ENCODE assay signal across 9 cellular contexts in genomic region chr7:92904292-92905131, GRCh38.
DNase-seq lines count a peak whose midpoint lies in the region; ATAC-seq and TF ChIP-seq lines count a peak whose summit lies in the region.
"Had no signal": no experiment of that assay in that cellular context is flagged by ENCODE, and none has a peak within 500 bp of the region (broad histone marks: within the 10 kb centered on the region; RNA-seq: fewer than 3 reads in every experiment).

No MANE protein-coding gene starts in this region.

- H3K9me3 Mint-ChIP-seq in WTC11 = no peaks in the 10 kb centered on the region
- H3K9me3 Mint-ChIP-seq in central memory CD8-positive, alpha-beta T cell = no peaks in the 10 kb centered on the region
- peaks cover 3% of the 10 kb centered on the region for H3K9me3 Mint-ChIP-seq in nephron progenitor cell

- H3K4me1 Mint-ChIP-seq in WTC11 (no peaks in the 10 kb centered on the region), nephron progenitor cell (no peaks in the 10 kb centered on the region)
- peaks cover 20% of the 10 kb centered on the region for H3K4me1 Mint-ChIP-seq in central memory CD8-positive, alpha-beta T cell

- H3K36me3 ChIP-seq in BE2C = no peaks in the 10 kb centered on the region

- H3K27ac Mint-ChIP-seq in WTC11 (no peak overlapping the region), nephron progenitor cell (no peak overlapping the region)
- H3K27ac Mint-ChIP-seq in central memory CD8-positive, alpha-beta T cell (ENCODE audit: low read depth) = no peak overlapping the region

- H3K4me1 ChIP-seq in BE2C = peaks cover 4% of the 10 kb centered on the region; the same call in 1 of the 2 replicates
- H3K4me1 ChIP-seq: psoas muscle had no signal

- H3K27me3 Mint-ChIP-seq in WTC11 (ENCODE audit: low read depth) = no peaks in the 10 kb centered on the region
- no peaks in the 10 kb centered on the region for H3K27me3 Mint-ChIP-seq in central memory CD8-positive, alpha-beta T cell
- no peaks in the 10 kb centered on the region for H3K27me3 Mint-ChIP-seq in nephron progenitor cell (ENCODE audit: low read depth, poor library complexity)

- H3K4me3 ChIP-seq in BE2C (ENCODE audit: low read depth, low read length) = no peak overlapping the region
- H3K4me3 ChIP-seq: psoas muscle had no signal

- POLR2A ChIA-PET in WTC11 (lab: Charles Lee) = no interaction called here

- DNase-seq in BE2C (peak; percentile 40), WTC11 (ENCODE audit: low spot score) (no peak), nephron progenitor cell (no peak), NCI-H526 (lab: John Stamatoyannopoulos, UW) (no peak)
- peak in 1 of 2 donors; percentile 56 for DNase-seq in central memory CD8-positive, alpha-beta T cell (ENCODE audit: low spot score in 2 of 2)
- peak; percentile 81 to 84 for DNase-seq in stimulated activated CD4-positive, alpha-beta T cell treated with anti-CD3 and anti-CD28 coated beads, Interleukin-12 subunit alpha, Interleukin-12 subunit beta, amount 100 ng/mL, for 24 hours (ENCODE audit: low read depth in 2 of 2)

- CTCF ChIA-PET in WTC11 (lab: Charles Lee) = interaction anchor here (1.0 kb wide), 1 partner anchor 24 kb away, joined by 3 read pairs; no protein-coding TSS in a partner anchor

- H3K4me3 Mint-ChIP-seq in WTC11 (no peak overlapping the region), nephron progenitor cell (no peak overlapping the region)
- no peak overlapping the region for H3K4me3 Mint-ChIP-seq in central memory CD8-positive, alpha-beta T cell

- H3K36me3 Mint-ChIP-seq in WTC11 (no peaks in the 10 kb centered on the region), nephron progenitor cell (ENCODE audit: low read depth) (no peaks in the 10 kb centered on the region)
- no peaks in the 10 kb centered on the region for H3K36me3 Mint-ChIP-seq in central memory CD8-positive, alpha-beta T cell (ENCODE audit: insufficient read depth)

- ATAC-seq in GM19468 (IDR thresholded peaks at IDR 0.05; ENCODE audit: extremely low read depth, unreplicated experiment) (peak; percentile 89), HG03558 (IDR thresholded peaks at IDR 0.05; ENCODE audit: extremely low read depth, unreplicated experiment) (peak; percentile 94), WTC11 (peak; percentile 81)
- ATAC-seq in central memory CD8-positive, alpha-beta T cell (replicated peaks; ENCODE audit: extremely low read depth, poor library complexity, severe bottlenecking) = peak; percentile 100
- ATAC-seq: psoas muscle had no signal

- no peaks in the 10 kb centered on the region for H3K9me3 ChIP-seq in BE2C
- H3K9me3 ChIP-seq: psoas muscle had no signal

- peaks cover 5% of the 10 kb centered on the region; the same call in 1 of the 2 replicates for H3K27me3 ChIP-seq in BE2C

- TF ChIP-seq CTCF in BE2C (IDR thresholded peaks at IDR 0.05; ENCODE audit: low read depth, low read length) (no peak), WTC11 (IDR thresholded peaks at IDR 0.05) (no peak), nephron progenitor cell (IDR thresholded peaks at IDR 0.05) (no peak)

TF ChIP-seq in WTC11, 78 proteins besides CTCF, POLR2A, EP300 and RAD21:
- TF ChIP-seq ZNF121 (CRISPR knock-in tag; IDR thresholded peaks at IDR 0.05) (no peak), FOXJ3 (CRISPR knock-in tag; IDR thresholded peaks at IDR 0.05; ENCODE audit: borderline replicate concordance) (no peak), ZNF232 (CRISPR knock-in tag; IDR thresholded peaks at IDR 0.05) (no peak), MYBL2 (CRISPR knock-in tag; IDR thresholded peaks at IDR 0.05) (no peak), IRF2 (CRISPR knock-in tag; IDR thresholded peaks at IDR 0.05; ENCODE audit: borderline replicate concordance, low read depth) (no peak), PRRX2 (CRISPR knock-in tag; IDR thresholded peaks at IDR 0.05) (no peak)
- TF ChIP-seq, protein P1, sequence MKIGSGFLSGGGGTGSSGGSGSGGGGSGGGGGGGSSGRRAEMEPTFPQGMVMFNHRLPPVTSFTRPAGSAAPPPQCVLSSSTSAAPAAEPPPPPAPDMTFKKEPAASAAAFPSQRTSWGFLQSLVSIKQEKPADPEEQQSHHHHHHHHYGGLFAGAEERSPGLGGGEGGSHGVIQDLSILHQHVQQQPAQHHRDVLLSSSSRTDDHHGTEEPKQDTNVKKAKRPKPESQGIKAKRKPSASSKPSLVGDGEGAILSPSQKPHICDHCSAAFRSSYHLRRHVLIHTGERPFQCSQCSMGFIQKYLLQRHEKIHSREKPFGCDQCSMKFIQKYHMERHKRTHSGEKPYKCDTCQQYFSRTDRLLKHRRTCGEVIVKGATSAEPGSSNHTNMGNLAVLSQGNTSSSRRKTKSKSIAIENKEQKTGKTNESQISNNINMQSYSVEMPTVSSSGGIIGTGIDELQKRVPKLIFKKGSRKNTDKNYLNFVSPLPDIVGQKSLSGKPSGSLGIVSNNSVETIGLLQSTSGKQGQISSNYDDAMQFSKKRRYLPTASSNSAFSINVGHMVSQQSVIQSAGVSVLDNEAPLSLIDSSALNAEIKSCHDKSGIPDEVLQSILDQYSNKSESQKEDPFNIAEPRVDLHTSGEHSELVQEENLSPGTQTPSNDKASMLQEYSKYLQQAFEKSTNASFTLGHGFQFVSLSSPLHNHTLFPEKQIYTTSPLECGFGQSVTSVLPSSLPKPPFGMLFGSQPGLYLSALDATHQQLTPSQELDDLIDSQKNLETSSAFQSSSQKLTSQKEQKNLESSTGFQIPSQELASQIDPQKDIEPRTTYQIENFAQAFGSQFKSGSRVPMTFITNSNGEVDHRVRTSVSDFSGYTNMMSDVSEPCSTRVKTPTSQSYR (CRISPR knock-in tag; IDR thresholded peaks at IDR 0.05) = no peak

Comparison
In these comparisons a context has a peak if more than half of its experiments do, and no peak if none do; other contexts are left out.
1. DNase-seq: peak in BE2C (single experiment) and stimulated activated CD4-positive, alpha-beta T cell treated with anti-CD3 and anti-CD28 coated beads, Interleukin-12 subunit alpha, Interleukin-12 subunit beta, amount 100 ng/mL, for 24 hours (2 of 2); none in WTC11 (single experiment), nephron progenitor cell (single experiment) and NCI-H526 (0 of 2).
2. Peak in every context shown above with its lines, with median percentiles within 50 percentile points of each other: ATAC-seq.